Comparison of ENCODE assay signal across 14 cellular contexts in genomic region chr11:86091566-86091965, GRCh38. TPM values are rescaled to one million over a fixed set of nuclear protein-coding genes. Genes with fewer than 3 reads are reported as not detected.
DNase-seq lines count a peak whose midpoint lies in the region; ATAC-seq, FAIRE-seq and TF ChIP-seq lines count a peak whose summit lies in the region.
"Had no signal": no experiment of that assay in that cellular context is flagged by ENCODE, and none has a peak within 500 bp of the region (broad histone marks: within the 10 kb centered on the region; RNA-seq: fewer than 3 reads in every experiment).

No MANE protein-coding gene starts in this region.

- no peak overlapping the region for H2BK5ac ChIP-seq in H1 (ENCODE audit: low read depth, low read length)

- no peak overlapping the region for H3K4me3 ChIP-seq in AG09309 (ENCODE audit: control insufficient read depth, low read depth, low read length)
- H3K4me3 ChIP-seq in Loucy (ENCODE audit: low read length, poor library complexity, severe bottlenecking) = no peak overlapping the region
- no peak overlapping the region for H3K4me3 ChIP-seq in H1 (ENCODE audit: extremely low read depth in 1 of 4, insufficient read depth in 2 of 4, low read depth in 3 of 4, low read length in 4 of 4)
- no peak overlapping the region for H3K4me3 ChIP-seq in sigmoid colon

- H3K79me1 ChIP-seq in H1 (ENCODE audit: low read depth, low read length) = no peaks in the 10 kb centered on the region

- no peak overlapping the region for H4K91ac ChIP-seq in H1 (replicated peaks; ENCODE audit: insufficient read length, low read length)

- H2BK12ac ChIP-seq in H1 (ENCODE audit: low read depth, low read length) = no peak overlapping the region

- no peaks in the 10 kb centered on the region for H3K9me3 ChIP-seq in Loucy (ENCODE audit: insufficient read depth, low read depth, low read length)
- no peaks in the 10 kb centered on the region for H3K9me3 ChIP-seq in H1 (ENCODE audit: insufficient read depth in 2 of 2, low read depth in 1 of 2, low read length in 1 of 2)
- no peaks in the 10 kb centered on the region for H3K9me3 ChIP-seq in sigmoid colon

- no peak overlapping the region for H3K23ac ChIP-seq in H1 (ENCODE audit: insufficient read length)

- H3K23me2 ChIP-seq in H1 (ENCODE audit: low read depth, low read length) = no peaks in the 10 kb centered on the region

- H3K56ac ChIP-seq in H1 (replicated peaks; ENCODE audit: insufficient read length, low read depth, low read length) = no peak overlapping the region

- H4K8ac ChIP-seq in H1 (ENCODE audit: extremely low read depth, insufficient read depth, low read length) = no peak overlapping the region

- no peak overlapping the region for H3K27ac ChIP-seq in H1 (ENCODE audit: low read depth, low read length)
- no peak overlapping the region for H3K27ac ChIP-seq in sigmoid colon

- no peak overlapping the region for H3K4me2 ChIP-seq in Loucy (ENCODE audit: low read depth, low read length, poor library complexity, severe bottlenecking)
- H3K4me2 ChIP-seq in H1 (ENCODE audit: insufficient read depth in 1 of 2, low read depth in 2 of 2, low read length in 2 of 2) = no peak overlapping the region

- POLR2A ChIA-PET in H1 (lab: Charles Lee; ENCODE audit: partially characterized antibody) = interaction anchor here (1.6 kb wide), 1 partner anchor 22 kb away, joined by 3 read pairs; the partner anchor contains the start of gene PICALM

- CTCF ChIA-PET in H1 (lab: Charles Lee; ENCODE audit: partially characterized antibody) = no interaction called here

- no peak overlapping the region for H2BK20ac ChIP-seq in H1 (ENCODE audit: low read length)

- TF ChIP-seq EP300 in H1 (IDR thresholded peaks at IDR 0.05; ENCODE audit: borderline replicate concordance in 1 of 2, low read depth in 2 of 2, low read length in 2 of 2) (no peak), sigmoid colon (IDR thresholded peaks at IDR 0.05) (no peak)

- DNase-seq in AG09309 (ENCODE audit: low read depth) (peak; percentile 93), H1 (ENCODE audit: low read depth in 1 of 2, low spot score in 2 of 2) (no peak), midbrain (lab: John Stamatoyannopoulos, UW) (peak; percentile 28), NCI-H446 treated with DMSO at 0.1 percent for 48 hours (lab: John Stamatoyannopoulos, UW) (no peak), sigmoid colon (no peak)
- DNase-seq in stimulated activated CD4-positive, alpha-beta T cell treated with anti-CD3 and anti-CD28 coated beads, Interleukin-15, amount 100 ng/mL, for 24 hours = no peak
- DNase-seq: activated CD4-positive, alpha-beta T cell treated with anti-CD3 and anti-CD28 coated beads for 4 hours; activated naive CD8-positive, alpha-beta T cell treated with anti-CD3 and anti-CD28 coated beads, Interleukin-2, amount 10 ng/mL, durations not matched to agents 7 days and 5 days; DMS79; NCI-H510A treated with DMSO at 0.1 percent for 48 hours; T-helper 17 cell had no signal

- H3K4ac ChIP-seq in H1 (replicated peaks; ENCODE audit: insufficient read length, low read depth, low read length) = no peak overlapping the region

- no peak for TF ChIP-seq POLR2A in H1 (IDR thresholded peaks at IDR 0.05; ENCODE audit: control extremely low read depth in 1 of 2, low read depth in 2 of 2, low read length in 2 of 2)
- TF ChIP-seq POLR2A in sigmoid colon (IDR thresholded peaks at IDR 0.05) = no peak

- no peak overlapping the region for H3K14ac ChIP-seq in H1 (ENCODE audit: insufficient read length)

- H3K9me2 ChIP-seq in Loucy (replicated peaks; ENCODE audit: low read depth, low read length) = no peaks in the 10 kb centered on the region

- no peaks in the 10 kb centered on the region for H3K36me3 ChIP-seq in Loucy (ENCODE audit: insufficient read depth, low read length)
- H3K36me3 ChIP-seq in H1 (ENCODE audit: control insufficient read depth in 2 of 4, insufficient read depth in 4 of 4, low read length in 3 of 4) = no peaks in the 10 kb centered on the region
- H3K36me3 ChIP-seq in sigmoid colon = no peaks in the 10 kb centered on the region

- peak; percentile 4 for TF ChIP-seq CTCF in AG09309 (IDR thresholded peaks at IDR 0.05; ENCODE audit: control insufficient read depth, insufficient read depth, low read depth, low read length, missing control alignments)
- TF ChIP-seq CTCF in Loucy (conservative IDR thresholded peaks at IDR 0.05; ENCODE audit: low read length) = no peak
- TF ChIP-seq CTCF in H1 (IDR thresholded peaks at IDR 0.05; ENCODE audit: control extremely low read depth in 1 of 3, insufficient read depth in 1 of 3, low read depth in 1 of 3, low read length in 3 of 3) = no peak
- TF ChIP-seq CTCF in sigmoid colon (IDR thresholded peaks at IDR 0.05) = no peak

- no peak overlapping the region for H4K5ac ChIP-seq in H1 (ENCODE audit: insufficient read length, low read depth, low read length)

- H2BK120ac ChIP-seq in H1 (replicated peaks; ENCODE audit: low read depth, low read length) = no peak overlapping the region

- H3K27me3 ChIP-seq in Loucy (ENCODE audit: insufficient read depth, low read length, poor library complexity, severe bottlenecking) (no peaks in the 10 kb centered on the region), H1 (replicated peaks in 1 of 4; ENCODE audit: control insufficient read depth in 3 of 4, extremely low read depth in 1 of 4, insufficient read depth in 3 of 4, low read length in 3 of 4) (no peaks in the 10 kb centered on the region), sigmoid colon (no peaks in the 10 kb centered on the region)

- H3F3A ChIP-seq in Loucy (ENCODE audit: low read depth) = no peaks in the 10 kb centered on the region

- no peak for TF ChIP-seq RAD21 in H1 (IDR thresholded peaks at IDR 0.05 in 1 of 2, conservative IDR thresholded peaks at IDR 0.05 in 1 of 2; ENCODE audit: low read depth in 2 of 2, low read length in 2 of 2)

- no peaks in the 10 kb centered on the region for H3K4me1 ChIP-seq in Loucy (ENCODE audit: insufficient read depth, low read length, poor library complexity, severe bottlenecking)
- no peaks in the 10 kb centered on the region for H3K4me1 ChIP-seq in H1 (replicated peaks in 1 of 4; ENCODE audit: control insufficient read depth in 3 of 4, insufficient read depth in 4 of 4, low read length in 3 of 4)
- H3K4me1 ChIP-seq in sigmoid colon = peaks cover 0 to 14% (median 11%) of the 10 kb centered on the region in 4 donors

- H2AK5ac ChIP-seq in H1 (ENCODE audit: low read depth, low read length) = no peak overlapping the region

- no peak overlapping the region for H2BK15ac ChIP-seq in H1 (ENCODE audit: low read length)

- H2AFZ ChIP-seq in Loucy (ENCODE audit: low read length) = peak overlapping the region; percentile 47; the same call in 1 of the 2 replicates
- H2AFZ ChIP-seq in H1 (ENCODE audit: low read length) = peak overlapping the region; percentile 21; the same call in 1 of the 2 replicates

- no peak for FAIRE-seq in H1 (lab: Jason Lieb, UNC)
- FAIRE-seq: GM12892 had no signal

- intact Hi-C loops in sigmoid colon (cut with DNase I) = no loop called here

- H3K79me2 ChIP-seq in Loucy (ENCODE audit: insufficient read depth, low read length) (no peaks in the 10 kb centered on the region), H1 (ENCODE audit: control insufficient read depth in 1 of 2, insufficient read depth in 2 of 2, low read length in 2 of 2) (no peaks in the 10 kb centered on the region)

- no peak overlapping the region for H3K18ac ChIP-seq in H1 (ENCODE audit: extremely low read depth, low read length)

- no peak for ATAC-seq in HG02588 (IDR thresholded peaks at IDR 0.05; ENCODE audit: unreplicated experiment)
- ATAC-seq: T-helper 17 cell had no signal

- H4K20me1 ChIP-seq in Loucy (ENCODE audit: insufficient read depth, low read length, poor library complexity, severe bottlenecking) = no peaks in the 10 kb centered on the region
- no peaks in the 10 kb centered on the region for H4K20me1 ChIP-seq in H1 (replicated peaks in 1 of 2; ENCODE audit: control insufficient read depth in 1 of 2, insufficient read depth in 2 of 2, low read length in 2 of 2)

- H3K9ac ChIP-seq in Loucy (ENCODE audit: low read depth, low read length, poor library complexity, severe bottlenecking) = no peak overlapping the region
- H3K9ac ChIP-seq in H1 (replicated peaks in 1 of 4; ENCODE audit: extremely low read depth in 1 of 4, low read depth in 3 of 4, low read length in 3 of 4) = no peak overlapping the region

- WGBS in H1 (ENCODE audit: extremely low coverage in 1 of 2, insufficient coverage in 1 of 2, insufficient read length in 1 of 2, insufficient replicate concordance in 2 of 2, low coverage in 1 of 2, low lambda C conversion rate in 2 of 2, missing lambda C conversion rate in 1 of 2), 2 experiments = 71% methylated on average over 2 of the region's 2 CpGs; no CpG with 5 or more reads in 1 of the 2 experiments
- WGBS in sigmoid colon, 2 donors = 54 to 63% methylated on average over 2 of the region's 2 CpGs

TF ChIP-seq in H1, 55 proteins besides CTCF, POLR2A, EP300 and RAD21 (continues in another document):
- no peak for TF ChIP-seq CEBPB (IDR thresholded peaks at IDR 0.05; ENCODE audit: low read depth, low read length)
- no peak for TF ChIP-seq GTF2F1 (IDR thresholded peaks at IDR 0.05; ENCODE audit: borderline replicate concordance, low read depth, low read length)
- no peak for TF ChIP-seq E2F6 (IDR thresholded peaks at IDR 0.05)
- no peak for TF ChIP-seq SP2 (IDR thresholded peaks at IDR 0.05; ENCODE audit: low read length)
- TF ChIP-seq TBP (IDR thresholded peaks at IDR 0.05; ENCODE audit: low read depth, low read length) = no peak
- TF ChIP-seq YY1 (IDR thresholded peaks at IDR 0.05; ENCODE audit: low read depth, low read length) = no peak
- no peak for TF ChIP-seq KDM1A (IDR thresholded peaks at IDR 0.05; ENCODE audit: borderline replicate concordance, low read length)
- no peak for TF ChIP-seq JUND (IDR thresholded peaks at IDR 0.05; ENCODE audit: low read length)

RNA-seq across cellular contexts. Expression of gene PICALM, which starts 22.7 kb away (rescaled TPM):
- total RNA-seq in H1 (2021; fragmentation: NEBNext Ultra II Directional; extraction: Animal tissue kit (Norgen Biotek cat#: 25700)) = 63.5 and 69.4 TPM in 2 replicates
- polyA plus RNA-seq in H1 (2011; rRNA removed) (49.7 and 71.3 TPM in 2 replicates), sigmoid colon (100 to 1,000 TPM in 1 of 3 donors, 10 to 100 TPM in 2; 55.3 to 100 (median 81.1) TPM)
- polyA plus RNA-seq in H1 (2011; cell fraction: cytosol; rRNA removed) = 64.2 TPM
- polyA plus RNA-seq in H1 (2011; cell fraction: nucleus; rRNA removed) = 52.6 TPM
- polyA plus RNA-seq in H1 (2012, experiment 1 of 2) = 36.4 to 49.3 TPM (median 46.6 TPM) in 4 replicates
- polyA plus RNA-seq in H1 (2012, experiment 2 of 2) = 5.0 TPM
- polyA plus RNA-seq in H1 (2013, experiment 1 of 2) = 45.6 TPM
- polyA plus RNA-seq in H1 (2013, experiment 2 of 2) = 45.0 TPM
- polyA minus RNA-seq in H1 (2011; rRNA and poly(A)+ RNA removed) = 170 and 203 TPM in 2 replicates
- 87.3 TPM for polyA minus RNA-seq in H1 (2011; cell fraction: cytosol; rRNA and poly(A)+ RNA removed)
- polyA minus RNA-seq in H1 (2011; cell fraction: nucleus; rRNA and poly(A)+ RNA removed) = 168 TPM
- total RNA-seq in sigmoid colon = 100 to 1,000 TPM; 213 to 250 (median 230) TPM

Comparison
In these comparisons a context has a peak if more than half of its experiments do, and no peak if none do; other contexts are left out.
1. DNase-seq: peak in AG09309 (single experiment) and midbrain (single experiment); none in H1 (0 of 2), NCI-H446 treated with DMSO at 0.1 percent for 48 hours (single experiment), stimulated activated CD4-positive, alpha-beta T cell treated with anti-CD3 and anti-CD28 coated beads, Interleukin-15, amount 100 ng/mL, for 24 hours (single experiment) and sigmoid colon (single experiment).